In genomic region chr1:87279966-87280535, GRCh38 we compare ENCODE assay signal across 10 cellular contexts. TPM values are rescaled to one million over a fixed set of nuclear protein-coding genes. Genes with fewer than 3 reads are reported as not detected.
A peak's percentile ranks its signal among the peaks of the same experiment; 100 is the strongest.
DNase-seq lines count a peak whose midpoint lies in the region; ATAC-seq, FAIRE-seq and TF ChIP-seq lines count a peak whose summit lies in the region.
"Had no signal": no experiment of that assay in that cellular context is flagged by ENCODE, and none has a peak within 500 bp of the region (broad histone marks: within the 10 kb centered on the region; RNA-seq: fewer than 3 reads in every experiment).

No MANE protein-coding gene starts in this region.

- no peaks in the 10 kb centered on the region for H3F3A ChIP-seq in PC-3 (ENCODE audit: low read length, unreplicated experiment)

- BruUV-seq in PC-3 (replicated peaks; lab: Mats Ljungman, UMichigan) = no TSS peak

- H3K36me3 ChIP-seq in PC-3 (ENCODE audit: low read depth, low read length) = no peaks in the 10 kb centered on the region

- H3K4me1 ChIP-seq in PC-3 (ENCODE audit: insufficient read depth, low read length) = no peaks in the 10 kb centered on the region

- CTCF ChIA-PET in PC-3 (lab: Charles Lee) = interaction anchor here (0.5 to 0.7 kb wide), 11 partner anchors 13 to 1375 kb away, joined by 3 to 11 read pairs (median 4); no protein-coding TSS in a partner anchor

- H3K27me3 ChIP-seq in PC-3 (ENCODE audit: low read length) = no peaks in the 10 kb centered on the region

- intact Hi-C loops in PC-3 (cut with micrococcal nuclease) = loop anchor here (5.0 kb wide), 1 partner anchor 148 kb away; no protein-coding TSS in a partner anchor

- H3K4me2 ChIP-seq in PC-3 (ENCODE audit: low read length) = no peak overlapping the region

- H3K9ac ChIP-seq in PC-3 (ENCODE audit: low read length) = no peak overlapping the region

- no peaks in the 10 kb centered on the region for H4K20me1 ChIP-seq in PC-3 (ENCODE audit: low read length)

- peak; percentile 20; the same call in 1 of the 2 replicates for TF ChIP-seq CTCF in 22Rv1 (IDR thresholded peaks at IDR 0.05)
- TF ChIP-seq CTCF in PC-3 (conservative IDR thresholded peaks at IDR 0.05; ENCODE audit: low read depth, low read length) = peak; percentile 61
- peak; percentile 31 for TF ChIP-seq CTCF in epithelial cell of proximal tubule (conservative IDR thresholded peaks at IDR 0.05; ENCODE audit: low read depth, low read length)

- H2AFZ ChIP-seq in PC-3 (ENCODE audit: low read length) = no peak overlapping the region

- H3K79me2 ChIP-seq in PC-3 (ENCODE audit: low read length) = no peaks in the 10 kb centered on the region

- POLR2A ChIA-PET in PC-3 (lab: Charles Lee; ENCODE audit: unreplicated experiment) = no interaction called here

- DNase-seq in GM18507 (ENCODE audit: extremely low spot score, insufficient read length, low read depth) (peak; percentile 4), PC-3 (peak; percentile 45), epithelial cell of proximal tubule (ENCODE audit: low read depth) (no peak), NCI-H2029 treated with DMSO at 0.1 percent for 48 hours (lab: John Stamatoyannopoulos, UW) (no peak), COR-L47 (lab: John Stamatoyannopoulos, UW) (no peak), amniotic stem cell (lab: John Stamatoyannopoulos, UW) (no peak)
- no peak for DNase-seq in stimulated activated CD4-positive, alpha-beta T cell treated with anti-CD3 and anti-CD28 coated beads, Interleukin-12 subunit alpha, Interleukin-12 subunit beta, amount 100 ng/mL, for 4 hours
- DNase-seq: activated CD8-positive, alpha-beta memory T cell treated with anti-CD3 and anti-CD28 coated beads, Interleukin-2, amount 50 U/mL, for 48 hours; occipital lobe had no signal

- H3K9me2 ChIP-seq in PC-3 (replicated peaks; ENCODE audit: low read length) = no peaks in the 10 kb centered on the region

- FAIRE-seq in GM18507 (lab: Jason Lieb, UNC) = peak; percentile 31

- no peak overlapping the region for H3K4me3 ChIP-seq in PC-3 (ENCODE audit: low read length)
- no peak overlapping the region for H3K4me3 ChIP-seq in epithelial cell of proximal tubule (ENCODE audit: low read depth, low read length)

- H3K9me3 ChIP-seq in PC-3 (ENCODE audit: low read length) = no peaks in the 10 kb centered on the region

- H3K27ac ChIP-seq in 22Rv1 (no peak overlapping the region), PC-3 (ENCODE audit: low read length) (no peak overlapping the region)

- peak; percentile 37; the same call in 1 of the 2 replicates for ATAC-seq in PC-3

RNA-seq across cellular contexts. Expression of gene LMO4, which starts 48.6 kb away (rescaled TPM):
- 35.7 and 41.5 TPM in 2 replicates for total RNA-seq in PC-3 (2014; rRNA removed)
- total RNA-seq in epithelial cell of proximal tubule = 23.4 and 48.9 TPM in 2 replicates

Comparison
In these comparisons a context has a peak if more than half of its experiments do, and no peak if none do; other contexts are left out.
1. DNase-seq: peak in GM18507 (single experiment) and PC-3 (single experiment); none in epithelial cell of proximal tubule (single experiment), NCI-H2029 treated with DMSO at 0.1 percent for 48 hours (single experiment), stimulated activated CD4-positive, alpha-beta T cell treated with anti-CD3 and anti-CD28 coated beads, Interleukin-12 subunit alpha, Interleukin-12 subunit beta, amount 100 ng/mL, for 4 hours (single experiment), COR-L47 (single experiment) and amniotic stem cell (single experiment).
2. Peak in every context shown above with its lines, with median percentiles within 50 percentile points of each other: CTCF ChIP-seq.